ENCODE assay signal across 26 cellular contexts in the genomic region with DNA sequence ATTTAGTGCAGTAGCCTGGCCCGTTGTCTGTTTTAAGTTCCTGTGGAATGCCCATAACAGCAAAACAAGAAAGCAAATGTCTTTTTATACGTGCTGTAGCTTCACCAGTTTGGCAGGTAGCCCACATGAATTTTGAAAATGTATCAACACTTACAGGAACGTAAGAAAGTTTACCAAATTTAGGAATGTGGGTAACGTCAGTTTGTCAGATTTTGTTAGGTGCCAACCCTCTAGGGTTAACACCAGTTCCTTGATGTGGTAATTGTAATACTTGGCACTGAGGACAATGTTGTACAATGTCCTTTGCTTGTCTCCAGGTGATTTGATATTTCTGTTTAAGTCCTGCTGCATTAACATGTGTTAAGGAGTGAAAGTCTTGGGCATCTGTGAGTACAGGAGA. TPM values are rescaled to one million over a fixed set of nuclear protein-coding genes. Genes with fewer than 3 reads are reported as not detected.
A peak's percentile ranks its signal among the peaks of the same experiment; 100 is the strongest.
DNase-seq lines count a peak whose midpoint lies in the region; ATAC-seq and TF ChIP-seq lines count a peak whose summit lies in the region.
"Had no signal": no experiment of that assay in that cellular context is flagged by ENCODE, and none has a peak within 500 bp of the region (broad histone marks: within the 10 kb centered on the region; RNA-seq: fewer than 3 reads in every experiment).

No MANE protein-coding gene starts in this region.

- peak; percentile 35 for ATAC-seq in activated CD4-positive, alpha-beta T cell treated with anti-CD3 and anti-CD28 coated beads for 36 hours
- ATAC-seq in natural killer cell (peak; percentile 41 to 72 (median 48)), HG03565 (IDR thresholded peaks at IDR 0.05; ENCODE audit: unreplicated experiment) (no peak), GM18498 (IDR thresholded peaks at IDR 0.05; ENCODE audit: unreplicated experiment) (no peak)
- ATAC-seq: HCT116; lower lobe of right lung; psoas muscle; stimulated activated naive B cell treated with anti-CD40 and anti-IgM and Interleukin-4, amounts not matched to agents 10 μg/mL and 1 μg/mL and 100 μg/mL, for 72 hours had no signal

- DNase-seq in activated CD4-positive, alpha-beta T cell treated with anti-CD3 and anti-CD28 coated beads for 36 hours, result no peak
- DNase-seq in activated CD4-positive, alpha-beta T cell treated with anti-CD3 and anti-CD28 coated beads for 4 hours, result no peak
- peak; percentile 68 for DNase-seq in Jurkat, Clone E6-1 (ENCODE audit: low read depth, low spot score)
- DNase-seq in natural killer cell (no peak), HCEC 1CT (no peak)
- DNase-seq: activated effector memory CD4-positive, alpha-beta T cell treated with anti-CD3 and anti-CD28 coated beads, Interleukin-2, amount 50 U/mL, for 16 hours; cerebellar nuclear complex; effector CD4-positive, alpha-beta T cell; lower lobe of right lung; MG63; NCI-H1436; NCI-H2171; NCI-H526; psoas muscle; RPMI8226; stimulated activated naive B cell treated with anti-CD40 and anti-IgM and Interleukin-4, amounts not matched to agents 10 μg/mL and 1 μg/mL and 100 μg/mL, for 72 hours; WERI-Rb-1 had no signal

- no peak overlapping the region for H3K4me3 ChIP-seq in Jurkat, Clone E6-1 (ENCODE audit: low read length)
- H3K4me3 ChIP-seq: esophagus muscularis mucosa, lower lobe of right lung, MG63, psoas muscle, skin epidermis had no signal

- peak overlapping the region; percentile 61 for H3K4me3 Mint-ChIP-seq in activated CD4-positive, alpha-beta T cell treated with anti-CD3 and anti-CD28 coated beads for 36 hours
- peak overlapping the region; percentile 83 for H3K4me3 Mint-ChIP-seq in activated naive CD8-positive, alpha-beta T cell
- H3K4me3 Mint-ChIP-seq in natural killer cell, result peak overlapping the region; percentile 73
- H3K4me3 Mint-ChIP-seq: stimulated activated naive B cell treated with anti-CD40 and anti-IgM and Interleukin-4, amounts not matched to agents 10 μg/mL and 1 μg/mL and 100 μg/mL, for 72 hours had no signal

- CTCF ChIA-PET in activated CD4-positive, alpha-beta T cell treated with anti-CD3 and anti-CD28 coated beads for 36 hours (lab: Charles Lee), result interaction anchor here (1.1 to 2.4 kb wide), 2 partner anchors 11 to 49 kb away, joined by 3 to 13 read pairs; no protein-coding TSS in a partner anchor

- no peak for TF ChIP-seq CTCF in natural killer cell (IDR thresholded peaks at IDR 0.05)

- POLR2A ChIA-PET in activated CD4-positive, alpha-beta T cell treated with anti-CD3 and anti-CD28 coated beads for 36 hours (lab: Charles Lee), result interaction anchor here (0.7 kb wide), 1 partner anchor 51 kb away, joined by 3 read pairs; no protein-coding TSS in a partner anchor

- peaks cover 64% of the 10 kb centered on the region for H3K4me1 Mint-ChIP-seq in activated CD4-positive, alpha-beta T cell treated with anti-CD3 and anti-CD28 coated beads for 36 hours
- peaks cover 78% of the 10 kb centered on the region for H3K4me1 Mint-ChIP-seq in activated naive CD8-positive, alpha-beta T cell (ENCODE audit: low read depth)
- H3K4me1 Mint-ChIP-seq in natural killer cell, result peaks cover 44 to 67% of the 10 kb centered on the region in 2 donors

- peaks cover 24% of the 10 kb centered on the region for H3K9me3 Mint-ChIP-seq in activated CD4-positive, alpha-beta T cell treated with anti-CD3 and anti-CD28 coated beads for 36 hours (ENCODE audit: low read depth)
- peaks cover 4% of the 10 kb centered on the region for H3K9me3 Mint-ChIP-seq in activated naive CD8-positive, alpha-beta T cell (ENCODE audit: low read depth)
- peaks cover 2 to 13% of the 10 kb centered on the region in 2 donors for H3K9me3 Mint-ChIP-seq in natural killer cell

- peaks cover 30% of the 10 kb centered on the region for H3K36me3 Mint-ChIP-seq in activated CD4-positive, alpha-beta T cell treated with anti-CD3 and anti-CD28 coated beads for 36 hours (ENCODE audit: low read depth)
- H3K36me3 Mint-ChIP-seq in activated naive CD8-positive, alpha-beta T cell, result peaks cover 12% of the 10 kb centered on the region
- peaks cover 27% of the 10 kb centered on the region for H3K36me3 Mint-ChIP-seq in natural killer cell
- H3K36me3 Mint-ChIP-seq: IgD-negative memory B cell had no signal

- no peaks in the 10 kb centered on the region for H3K27me3 Mint-ChIP-seq in activated CD4-positive, alpha-beta T cell treated with anti-CD3 and anti-CD28 coated beads for 36 hours
- H3K27me3 Mint-ChIP-seq in activated naive CD8-positive, alpha-beta T cell, result no peaks in the 10 kb centered on the region
- H3K27me3 Mint-ChIP-seq in natural killer cell (ENCODE audit: low read depth in 2 of 2), result no peaks in the 10 kb centered on the region

- peak overlapping the region; percentile 99 for H3K27ac Mint-ChIP-seq in activated CD4-positive, alpha-beta T cell treated with anti-CD3 and anti-CD28 coated beads for 36 hours
- peak overlapping the region; percentile 100 for H3K27ac Mint-ChIP-seq in activated naive CD8-positive, alpha-beta T cell
- peak overlapping the region; percentile 78 to 92 for H3K27ac Mint-ChIP-seq in natural killer cell
- H3K27ac Mint-ChIP-seq: stimulated activated naive B cell treated with anti-CD40 and anti-IgM and Interleukin-4, amounts not matched to agents 10 μg/mL and 1 μg/mL and 100 μg/mL, for 72 hours had no signal

- intact Hi-C loops in activated CD4-positive, alpha-beta T cell treated with anti-CD3 and anti-CD28 coated beads for 36 hours (cut with DNase I, micrococcal nuclease), result loop anchor here in 1 of 2 experiments (2.0 to 10.0 kb wide), 2 partner anchors 115 to 781 kb away; partner anchors contain the start of gene NUB1
- intact Hi-C loops in natural killer cell (cut with micrococcal nuclease), result loop anchor here (1.0 kb wide), 1 partner anchor 8 kb away; no protein-coding TSS in a partner anchor

RNA-seq across cellular contexts. Expression of gene GIMAP4, which starts 3.1 kb away (rescaled TPM):
- 100 to 1,000 TPM; 109 to 135 TPM for total RNA-seq in activated CD4-positive, alpha-beta T cell treated with anti-CD3 and anti-CD28 coated beads for 36 hours
- 168 TPM for polyA plus RNA-seq in Jurkat, Clone E6-1 (2012; ENCODE audit: insufficient read depth, insufficient read length)
- total RNA-seq in natural killer cell, result 100 to 1,000 TPM; 105 to 215 (median 124) TPM
- total RNA-seq: astrocyte had no signal
- polyA plus RNA-seq: keratinocyte had no signal

RNA-seq across cellular contexts. Expression of gene GIMAP7, which starts 49.4 kb away (rescaled TPM):
- 10 to 100 TPM; 34.5 to 36.9 TPM for total RNA-seq in activated CD4-positive, alpha-beta T cell treated with anti-CD3 and anti-CD28 coated beads for 36 hours
- polyA plus RNA-seq in Jurkat, Clone E6-1 (2012; ENCODE audit: insufficient read depth, insufficient read length), result 168 TPM
- total RNA-seq in natural killer cell, result 100 to 1,000 TPM in 1 of 3 donors, 10 to 100 TPM in 2; 66.3 to 100 (median 67.6) TPM
- total RNA-seq: astrocyte had no signal
- polyA plus RNA-seq: keratinocyte had no signal

Comparison
In these comparisons a context has a peak if more than half of its experiments do, and no peak if none do; other contexts are left out.
1. ATAC-seq: peak in activated CD4-positive, alpha-beta T cell treated with anti-CD3 and anti-CD28 coated beads for 36 hours (single experiment) and natural killer cell (3 of 3); none in HG03565 (single experiment) and GM18498 (single experiment).
2. Peak in every context shown above with its lines, with median percentiles within 50 percentile points of each other: H3K27ac Mint-ChIP-seq and H3K4me3 Mint-ChIP-seq.